Comparison of ENCODE assay signal across 13 cellular contexts in the genomic region with DNA sequence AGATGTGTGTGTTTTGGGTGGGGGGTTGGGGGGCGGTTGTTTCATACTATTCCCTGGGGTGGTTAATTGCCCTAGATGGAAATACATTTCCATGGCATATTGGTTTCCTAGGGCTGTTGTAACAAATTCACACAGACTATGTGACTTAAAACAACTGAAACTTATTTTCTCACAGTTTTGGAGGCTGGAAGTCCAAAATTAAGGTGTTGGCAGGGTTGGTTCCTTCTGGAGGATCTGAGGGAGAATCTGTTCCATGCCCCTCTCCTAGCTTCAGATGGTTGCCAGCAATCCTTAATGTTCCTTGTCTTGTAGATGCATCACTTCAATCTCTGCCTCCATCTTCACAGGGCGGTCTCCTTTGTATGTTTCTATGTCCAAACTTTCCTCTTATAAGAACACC.
"Had no signal": no experiment of that assay in that cellular context is flagged by ENCODE, and none has a peak within 500 bp of the region (broad histone marks: within the 10 kb centered on the region; RNA-seq: fewer than 3 reads in every experiment).

No MANE protein-coding gene starts in this region.

- H3K4me3 Mint-ChIP-seq: activated naive CD4-positive, alpha-beta T cell treated with anti-CD3 and anti-CD28 coated beads for 36 hours; activated naive CD8-positive, alpha-beta T cell treated with anti-CD3 and anti-CD28 coated beads, Interleukin-2, amount 50 U/mL, for 24 hours; neural crest cell; stimulated activated effector memory CD8-positive, alpha-beta T cell treated with anti-CD3 and anti-CD28 coated beads, Interleukin-12 subunit alpha, Interleukin-12 subunit beta, amount 100 ng/mL, for 72 hours had no signal

- H3K36me3 Mint-ChIP-seq: stimulated activated effector memory CD8-positive, alpha-beta T cell treated with anti-CD3 and anti-CD28 coated beads, Interleukin-12 subunit alpha, Interleukin-12 subunit beta, amount 100 ng/mL, for 72 hours had no signal

- ATAC-seq: activated CD4-positive, CD25-positive, alpha-beta regulatory T cell treated with anti-CD3 and anti-CD28 coated beads, Interleukin-2, amount 50 U/mL, for 24 hours; activated naive CD8-positive, alpha-beta T cell treated with anti-CD3 and anti-CD28 coated beads, Interleukin-2, amount 50 U/mL, for 24 hours; stimulated activated effector memory CD8-positive, alpha-beta T cell treated with anti-CD3 and anti-CD28 coated beads, Interleukin-12 subunit alpha, Interleukin-12 subunit beta, amount 100 ng/mL, for 72 hours had no signal

- H3K27ac ChIP-seq: left ventricle myocardium inferior, ovary had no signal

- H3K4me1 Mint-ChIP-seq: activated naive CD8-positive, alpha-beta T cell treated with anti-CD3 and anti-CD28 coated beads, Interleukin-2, amount 50 U/mL, for 24 hours; stimulated activated effector memory CD8-positive, alpha-beta T cell treated with anti-CD3 and anti-CD28 coated beads, Interleukin-12 subunit alpha, Interleukin-12 subunit beta, amount 100 ng/mL, for 72 hours had no signal

- H3K9me3 Mint-ChIP-seq: activated naive CD4-positive, alpha-beta T cell treated with anti-CD3 and anti-CD28 coated beads for 36 hours; activated naive CD8-positive, alpha-beta T cell treated with anti-CD3 and anti-CD28 coated beads, Interleukin-2, amount 50 U/mL, for 24 hours; neural crest cell; stimulated activated effector memory CD8-positive, alpha-beta T cell treated with anti-CD3 and anti-CD28 coated beads, Interleukin-12 subunit alpha, Interleukin-12 subunit beta, amount 100 ng/mL, for 72 hours had no signal

- FAIRE-seq: bronchial epithelial cell had no signal

- H3K4me3 ChIP-seq: left ventricle myocardium inferior, ovary, sigmoid colon had no signal

- H3K36me3 ChIP-seq: left ventricle myocardium inferior, ovary, sigmoid colon had no signal

- DNase-seq: activated naive CD4-positive, alpha-beta T cell treated with anti-CD3 and anti-CD28 coated beads for 36 hours; activated naive CD8-positive, alpha-beta T cell treated with anti-CD3 and anti-CD28 coated beads, Interleukin-2, amount 50 U/mL, for 24 hours; activated T-cell treated with anti-CD3 and anti-CD28 coated beads for 4 hours; aorta; hypothalamus; left ventricle myocardium inferior; ovary; sigmoid colon; stimulated activated CD4-positive, alpha-beta T cell treated with anti-CD3 and anti-CD28 coated beads, Interleukin-12 subunit alpha, Interleukin-12 subunit beta, amount 100 ng/mL, for 4 hours had no signal

- H3K27ac Mint-ChIP-seq: activated naive CD4-positive, alpha-beta T cell treated with anti-CD3 and anti-CD28 coated beads for 36 hours; activated naive CD8-positive, alpha-beta T cell treated with anti-CD3 and anti-CD28 coated beads, Interleukin-2, amount 50 U/mL, for 24 hours; stimulated activated effector memory CD8-positive, alpha-beta T cell treated with anti-CD3 and anti-CD28 coated beads, Interleukin-12 subunit alpha, Interleukin-12 subunit beta, amount 100 ng/mL, for 72 hours had no signal

- H3K27me3 ChIP-seq: ovary, sigmoid colon had no signal

- H3K9me3 ChIP-seq: ovary, sigmoid colon had no signal
